ENCODE assay signal across 23 cellular contexts in the genomic region with DNA sequence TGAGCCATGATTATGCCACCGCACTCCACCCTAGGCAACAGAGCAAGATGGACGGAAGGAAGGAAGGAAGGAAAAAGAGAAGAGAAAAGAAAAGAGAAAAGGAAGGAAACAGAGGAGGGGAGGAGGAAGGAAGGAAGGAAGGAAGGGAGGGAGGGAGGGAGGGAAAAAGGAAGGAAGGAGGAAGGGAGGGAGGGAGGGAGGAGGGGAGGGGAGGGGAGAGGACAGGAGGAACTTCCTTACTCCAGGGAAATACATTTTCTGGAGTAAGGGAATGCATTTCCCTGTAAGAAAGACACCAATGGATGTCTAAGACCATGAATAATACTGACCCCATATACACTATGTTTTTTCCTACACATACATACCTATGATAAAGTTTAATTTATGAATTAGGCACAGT.
"Had no signal": no experiment of that assay in that cellular context is flagged by ENCODE, and none has a peak within 500 bp of the region (broad histone marks: within the 10 kb centered on the region; RNA-seq: fewer than 3 reads in every experiment).

No MANE protein-coding gene starts in this region.

- DNase-seq: activated CD4-positive, CD25-positive, alpha-beta regulatory T cell; activated CD8-positive, alpha-beta memory T cell treated with anti-CD3 and anti-CD28 coated beads, Interleukin-2, amount 50 U/mL, for 48 hours; activated gamma-delta T cell; activated naive CD4-positive, alpha-beta T cell treated with anti-CD3 and anti-CD28 coated beads, Interleukin-2, amount 10 ng/mL, durations not matched to agents 7 days and 5 days; endodermal cell; esophagus squamous epithelium; foreskin melanocyte; left lung; lower lobe of right lung; mesendoderm; retina; sigmoid colon; small intestine; tibial artery; upper lobe of right lung had no signal

- H3K36me3 ChIP-seq: left lung, lower lobe of right lung, prostate gland, upper lobe of right lung had no signal

- H3K4me3 ChIP-seq: esophagus squamous epithelium, left lung, lower lobe of right lung, pancreas, prostate gland, sigmoid colon, suprapubic skin, tibial artery, upper lobe of right lung had no signal

- H3K4me3 Mint-ChIP-seq: activated CD4-positive, alpha-beta T cell treated with anti-CD3 and anti-CD28 coated beads for 36 hours; activated naive CD4-positive, alpha-beta T cell treated with anti-CD3 and anti-CD28 coated beads, Interleukin-2, amount 10 ng/mL, durations not matched to agents 7 days and 5 days; central memory CD8-positive, alpha-beta T cell; dendritic cell treated with granulocyte-macrophage colony-stimulating factor and Interleukin-4, amounts not matched to agents 40 ng/mL and 50 ng/mL, for 4 days; endodermal cell; nephron; stimulated activated memory B cell treated with anti-CD40 and anti-IgM and Interleukin-4, amounts not matched to agents 10 μg/mL and 1 μg/mL and 100 μg/mL, for 72 hours had no signal

- H3K27ac ChIP-seq: esophagus squamous epithelium, left lung, lower lobe of right lung, pancreas, prostate gland, sigmoid colon, suprapubic skin, upper lobe of right lung had no signal

- ATAC-seq: left lung; lower lobe of right lung; pancreas; stimulated activated memory B cell treated with anti-CD40 and anti-IgM and Interleukin-4, amounts not matched to agents 10 μg/mL and 1 μg/mL and 100 μg/mL, for 72 hours; upper lobe of right lung had no signal

- H3K4me1 ChIP-seq: pancreas, prostate gland had no signal

- H3K4me1 Mint-ChIP-seq: endodermal cell had no signal

- H3K27me3 Mint-ChIP-seq: central memory CD8-positive, alpha-beta T cell had no signal

- H3K36me3 Mint-ChIP-seq: activated naive CD4-positive, alpha-beta T cell treated with anti-CD3 and anti-CD28 coated beads, Interleukin-2, amount 10 ng/mL, durations not matched to agents 7 days and 5 days; stimulated activated memory B cell treated with anti-CD40 and anti-IgM and Interleukin-4, amounts not matched to agents 10 μg/mL and 1 μg/mL and 100 μg/mL, for 72 hours had no signal

- H3K9me3 Mint-ChIP-seq: activated naive CD4-positive, alpha-beta T cell treated with anti-CD3 and anti-CD28 coated beads, Interleukin-2, amount 10 ng/mL, durations not matched to agents 7 days and 5 days; central memory CD8-positive, alpha-beta T cell; dendritic cell treated with granulocyte-macrophage colony-stimulating factor and Interleukin-4, amounts not matched to agents 40 ng/mL and 50 ng/mL, for 4 days; endodermal cell; nephron; stimulated activated memory B cell treated with anti-CD40 and anti-IgM and Interleukin-4, amounts not matched to agents 10 μg/mL and 1 μg/mL and 100 μg/mL, for 72 hours had no signal

- H3K27ac Mint-ChIP-seq: activated naive CD4-positive, alpha-beta T cell treated with anti-CD3 and anti-CD28 coated beads, Interleukin-2, amount 10 ng/mL, durations not matched to agents 7 days and 5 days; dendritic cell treated with granulocyte-macrophage colony-stimulating factor and Interleukin-4, amounts not matched to agents 40 ng/mL and 50 ng/mL, for 4 days; endodermal cell; nephron; stimulated activated memory B cell treated with anti-CD40 and anti-IgM and Interleukin-4, amounts not matched to agents 10 μg/mL and 1 μg/mL and 100 μg/mL, for 72 hours had no signal

- H3K9me3 ChIP-seq: esophagus squamous epithelium, left lung, lower lobe of right lung, pancreas, prostate gland, sigmoid colon, suprapubic skin, tibial artery, upper lobe of right lung had no signal

- H3K27me3 ChIP-seq: esophagus squamous epithelium, left lung, pancreas, sigmoid colon, suprapubic skin, tibial artery, upper lobe of right lung had no signal
